Comparison of ENCODE assay signal across 12 cellular contexts in the genomic region with DNA sequence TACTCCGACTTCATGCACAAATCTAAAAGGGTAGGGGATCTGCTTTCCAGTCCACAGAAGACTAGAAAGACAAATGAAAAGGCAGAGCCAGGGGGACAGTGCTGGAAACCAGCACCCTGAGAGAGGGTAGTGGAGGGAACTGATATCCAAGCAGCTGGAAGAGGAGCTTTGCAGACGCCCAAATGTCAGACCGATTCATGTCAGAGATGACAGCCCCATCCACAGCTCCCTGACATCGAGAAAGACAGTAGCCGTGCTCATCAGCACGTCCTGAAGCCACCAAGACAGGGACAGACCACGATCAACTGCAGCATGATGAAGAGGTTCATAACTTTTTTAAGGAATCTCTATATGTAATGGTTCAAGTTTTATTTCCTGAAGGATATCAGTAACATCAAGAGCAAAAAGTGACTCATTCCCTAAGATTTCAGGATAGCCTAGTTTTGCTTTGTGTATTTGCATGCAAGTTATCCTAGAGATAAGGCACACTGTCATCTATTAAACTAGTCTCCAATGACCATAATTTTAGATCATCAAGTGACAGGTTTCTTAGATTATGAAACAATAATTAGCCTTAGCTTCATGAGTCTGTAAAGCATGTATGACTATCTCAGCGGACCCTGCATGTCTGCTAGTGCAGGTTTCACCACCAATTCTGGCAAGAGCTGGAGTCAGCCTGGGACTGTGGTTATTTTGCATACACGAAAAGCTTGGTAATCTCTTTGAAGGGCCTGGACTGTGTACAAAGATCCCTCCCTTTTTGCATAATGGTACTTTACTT. TPM values are rescaled to one million over a fixed set of nuclear protein-coding genes. Genes with fewer than 3 reads are reported as not detected.
DNase-seq lines count a peak whose midpoint lies in the region; ATAC-seq and TF ChIP-seq lines count a peak whose summit lies in the region.
"Had no signal": no experiment of that assay in that cellular context is flagged by ENCODE, and none has a peak within 500 bp of the region (broad histone marks: within the 10 kb centered on the region; RNA-seq: fewer than 3 reads in every experiment).

No MANE protein-coding gene starts in this region.

- H3K4me3 ChIP-seq in A673 (ENCODE audit: low read depth, low read length, poor library complexity, severe bottlenecking) (no peak overlapping the region), SJSA1 (0 out of 2 replicates have a peak overlapping the region, but pooled peaks have one; percentile 0), foreskin fibroblast (ENCODE audit: low read depth in 1 of 2, low read length in 2 of 2) (no peak overlapping the region)

- peak; percentile 39 for ATAC-seq in HG03521 (IDR thresholded peaks at IDR 0.05; ENCODE audit: unreplicated experiment)
- no peak for ATAC-seq in GM18520 (IDR thresholded peaks at IDR 0.05; ENCODE audit: unreplicated experiment)
- ATAC-seq: naive thymus-derived CD4-positive, alpha-beta T cell had no signal

- H3K27ac ChIP-seq in A673 (ENCODE audit: low read depth, low read length, poor library complexity, severe bottlenecking) (no peak overlapping the region), SJSA1 (peak overlapping the region; percentile 71)

- intact Hi-C loops in A673 (cut with micrococcal nuclease; ENCODE audit: unreplicated experiment), result no loop called here

- H3K27me3 ChIP-seq in A673 (replicated peaks; ENCODE audit: insufficient read depth, low read depth, low read length, poor library complexity) (no peaks in the 10 kb centered on the region), SJSA1 (replicated peaks) (no peaks in the 10 kb centered on the region)

- H3K9me3 ChIP-seq in A673 (ENCODE audit: low read depth, low read length, poor library complexity, severe bottlenecking) (no peaks in the 10 kb centered on the region), SJSA1 (replicated peaks) (no peaks in the 10 kb centered on the region)

- TF ChIP-seq CTCF in A673 (conservative IDR thresholded peaks at IDR 0.05; ENCODE audit: low read depth, low read length) (no peak), foreskin fibroblast (IDR thresholded peaks at IDR 0.05; ENCODE audit: low read depth, low read length) (no peak)

- no TSS peak for BruUV-seq in A673 (replicated peaks; lab: Mats Ljungman, UMichigan)

- CTCF ChIA-PET in A673 (lab: Charles Lee), result no interaction called here

- peak; percentile 20 for DNase-seq in A673 (ENCODE audit: low spot score)
- DNase-seq in SJSA1 (ENCODE audit: low read depth in 1 of 2, low spot score in 2 of 2), result peak in 1 of 2 experiments; percentile 65
- peak; percentile 47 to 61 for DNase-seq in foreskin fibroblast
- DNase-seq in DMS114 treated with DMSO at 0.1 percent for 48 hours (lab: John Stamatoyannopoulos, UW; ENCODE audit: unreplicated experiment), result no peak
- no peak for DNase-seq in DMS153 treated with DMSO at 0.1 percent for 48 hours (lab: John Stamatoyannopoulos, UW; ENCODE audit: unreplicated experiment)
- no peak for DNase-seq in activated gamma-delta T cell (lab: John Stamatoyannopoulos, UW)
- DNase-seq: activated T-cell treated with anti-CD3 and anti-CD28 coated beads, Interleukin-2, amount 50 U/mL, for 48 hours; naive thymus-derived CD4-positive, alpha-beta T cell; NCI-H1092 treated with DMSO at 0.1 percent for 48 hours; SW 1271 had no signal

- no peaks in the 10 kb centered on the region for H3K36me3 ChIP-seq in A673 (ENCODE audit: insufficient read depth, low read length, poor library complexity, severe bottlenecking)
- no peaks in the 10 kb centered on the region for H3K36me3 ChIP-seq in SJSA1

- POLR2A ChIA-PET in A673 (lab: Charles Lee; ENCODE audit: low non-redundant PET), result no interaction called here

- H3K4me1 ChIP-seq in A673 (ENCODE audit: insufficient read depth, low read length, poor library complexity, severe bottlenecking), result peaks cover 13% of the 10 kb centered on the region
- peaks cover 22% of the 10 kb centered on the region for H3K4me1 ChIP-seq in SJSA1 (replicated peaks)

RNA-seq across cellular contexts. Expression of gene PRDM1, which starts 43.0 kb away (rescaled TPM):
- total RNA-seq in A673 (2021), result not detected in 2 replicates
- total RNA-seq in SJSA1 (2014; rRNA removed; shearing (Covaris generic)), result 0.84 and 1.3 TPM in 2 replicates

Comparison
In these comparisons a context has a peak if more than half of its experiments do, and no peak if none do; other contexts are left out.
1. DNase-seq: peak in A673 (single experiment) and foreskin fibroblast (2 of 2); none in DMS114 treated with DMSO at 0.1 percent for 48 hours (single experiment), DMS153 treated with DMSO at 0.1 percent for 48 hours (single experiment) and activated gamma-delta T cell (single experiment).